ENCODE assay signal across 1 cellular context in the genomic region with DNA sequence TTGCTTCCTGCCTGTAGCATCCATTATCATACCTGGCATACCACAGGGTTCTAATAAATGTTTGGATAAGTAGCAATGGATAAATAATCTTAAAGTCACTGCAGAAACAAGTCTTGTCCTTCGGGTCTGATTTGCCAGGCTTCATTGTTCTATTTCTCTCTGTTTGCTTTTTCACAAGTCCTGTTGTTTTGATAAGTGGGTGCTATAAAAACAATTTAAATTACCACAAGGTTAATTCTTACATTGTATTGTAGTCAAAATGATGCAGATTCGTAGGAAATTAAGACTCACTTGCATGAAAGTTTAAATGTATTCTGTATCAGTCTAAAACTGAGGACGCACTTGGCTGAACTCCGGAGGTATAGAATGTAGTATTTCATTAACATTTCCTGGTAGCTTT.
TF ChIP-seq lines count a peak whose summit lies in the region.

No MANE protein-coding gene starts in this region.

TF ChIP-seq in GM12878, 131 proteins besides CTCF, POLR2A, EP300 and RAD21 (continued from another document):
- TF ChIP-seq, protein P1, sequence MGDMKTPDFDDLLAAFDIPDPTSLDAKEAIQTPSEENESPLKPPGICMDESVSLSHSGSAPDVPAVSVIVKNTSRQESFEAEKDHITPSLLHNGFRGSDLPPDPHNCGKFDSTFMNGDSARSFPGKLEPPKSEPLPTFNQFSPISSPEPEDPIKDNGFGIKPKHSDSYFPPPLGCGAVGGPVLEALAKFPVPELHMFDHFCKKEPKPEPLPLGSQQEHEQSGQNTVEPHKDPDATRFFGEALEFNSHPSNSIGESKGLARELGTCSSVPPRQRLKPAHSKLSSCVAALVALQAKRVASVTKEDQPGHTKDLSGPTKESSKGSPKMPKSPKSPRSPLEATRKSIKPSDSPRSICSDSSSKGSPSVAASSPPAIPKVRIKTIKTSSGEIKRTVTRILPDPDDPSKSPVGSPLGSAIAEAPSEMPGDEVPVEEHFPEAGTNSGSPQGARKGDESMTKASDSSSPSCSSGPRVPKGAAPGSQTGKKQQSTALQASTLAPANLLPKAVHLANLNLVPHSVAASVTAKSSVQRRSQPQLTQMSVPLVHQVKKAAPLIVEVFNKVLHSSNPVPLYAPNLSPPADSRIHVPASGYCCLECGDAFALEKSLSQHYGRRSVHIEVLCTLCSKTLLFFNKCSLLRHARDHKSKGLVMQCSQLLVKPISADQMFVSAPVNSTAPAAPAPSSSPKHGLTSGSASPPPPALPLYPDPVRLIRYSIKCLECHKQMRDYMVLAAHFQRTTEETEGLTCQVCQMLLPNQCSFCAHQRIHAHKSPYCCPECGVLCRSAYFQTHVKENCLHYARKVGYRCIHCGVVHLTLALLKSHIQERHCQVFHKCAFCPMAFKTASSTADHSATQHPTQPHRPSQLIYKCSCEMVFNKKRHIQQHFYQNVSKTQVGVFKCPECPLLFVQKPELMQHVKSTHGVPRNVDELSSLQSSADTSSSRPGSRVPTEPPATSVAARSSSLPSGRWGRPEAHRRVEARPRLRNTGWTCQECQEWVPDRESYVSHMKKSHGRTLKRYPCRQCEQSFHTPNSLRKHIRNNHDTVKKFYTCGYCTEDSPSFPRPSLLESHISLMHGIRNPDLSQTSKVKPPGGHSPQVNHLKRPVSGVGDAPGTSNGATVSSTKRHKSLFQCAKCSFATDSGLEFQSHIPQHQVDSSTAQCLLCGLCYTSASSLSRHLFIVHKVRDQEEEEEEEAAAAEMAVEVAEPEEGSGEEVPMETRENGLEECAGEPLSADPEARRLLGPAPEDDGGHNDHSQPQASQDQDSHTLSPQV (IDR thresholded peaks at IDR 0.05), result 0 out of 2 replicates have a peak, but pooled peaks have one; percentile 3
